In genomic region chr16:70527315-70527996, GRCh38 we compare ENCODE assay signal across 1 cellular context.
TF ChIP-seq lines count a peak whose summit lies in the region.

No MANE protein-coding gene starts in this region.

TF ChIP-seq in SK-N-SH treated with all-trans-retinoic acid at 6 μM for 48 hours, 23 proteins besides CTCF, POLR2A, EP300 and RAD21 (continued from another document):
- no peak for TF ChIP-seq CREB5 (CRISPR knock-in tag; IDR thresholded peaks at IDR 0.05; ENCODE audit: low read depth)
- TF ChIP-seq ZNF70 (CRISPR knock-in tag; IDR thresholded peaks at IDR 0.05) = no peak
- TF ChIP-seq CSDC2 (CRISPR knock-in tag; IDR thresholded peaks at IDR 0.05) = no peak
